25 cellular contexts compared by ENCODE assay signal in the genomic region with DNA sequence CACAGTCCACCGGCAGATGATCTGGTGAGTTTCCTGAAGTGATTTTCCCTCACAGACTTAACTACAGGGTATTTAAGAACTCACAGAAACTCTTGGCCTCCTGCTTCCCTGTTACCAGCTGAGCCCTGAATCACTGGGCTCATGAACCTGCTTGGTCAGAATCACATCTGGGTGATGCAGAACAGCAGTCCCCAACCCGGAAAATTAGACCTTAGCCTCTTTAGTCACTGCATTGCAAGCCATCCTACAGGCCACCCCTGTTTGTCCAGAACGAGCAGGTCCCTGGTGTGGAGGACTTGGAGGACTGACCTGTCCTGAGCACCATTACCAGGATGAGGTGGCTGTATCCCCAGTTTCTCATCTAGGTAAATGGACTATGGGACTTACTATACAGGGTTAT.
"Had no signal": no experiment of that assay in that cellular context is flagged by ENCODE, and none has a peak within 500 bp of the region (broad histone marks: within the 10 kb centered on the region; RNA-seq: fewer than 3 reads in every experiment).

No MANE protein-coding gene starts in this region.

- H3K9me3 ChIP-seq: left lung, mucosa of descending colon, ovary, right atrium auricular region, right lobe of liver, tibial nerve, upper lobe of left lung, vagina had no signal

- H3K27me3 Mint-ChIP-seq: naive thymus-derived CD4-positive, alpha-beta T cell; natural killer cell treated with Interleukin-12 subunit alpha and Interleukin-12 subunit beta and Interleukin-15 and Interleukin-18, amount 100 ng/mL, for 72 hours; progenitor cell of endocrine pancreas; stimulated activated naive CD8-positive, alpha-beta T cell treated with anti-CD3 and anti-CD28 coated beads, Interleukin-15, amount 100 ng/mL, for 72 hours had no signal

- DNase-seq: hippocampal formation; kidney; left colon; left lung; midbrain; mucosa of descending colon; naive thymus-derived CD4-positive, alpha-beta T cell; ovary; right lobe of liver; stimulated activated CD4-positive, alpha-beta T cell treated with anti-CD3 and anti-CD28 coated beads, Interleukin-1b, Interleukin-23, amount 100 ng/mL, for 48 hours; stimulated activated CD4-positive, alpha-beta T cell treated with anti-CD3 and anti-CD28 coated beads, Interleukin-2, amount 100 ng/mL, for 48 hours; stimulated activated CD4-positive, alpha-beta T cell treated with anti-CD3 and anti-CD28 coated beads, Interleukin-4, amount 100 ng/mL, for 4 hours; stimulated activated CD8-positive, alpha-beta memory T cell treated with anti-CD3 and anti-CD28 coated beads, Interleukin-4, amount 100 ng/mL, for 48 hours; stimulated activated naive CD4-positive, alpha-beta T cell treated with Interleukin-2 at 50 U/mL for 16 hours; stimulated activated naive CD8-positive, alpha-beta T cell treated with anti-CD3 and anti-CD28 coated beads, Interleukin-15, amount 100 ng/mL, for 72 hours; substantia nigra; upper lobe of left lung had no signal

- H3K36me3 Mint-ChIP-seq: naive thymus-derived CD4-positive, alpha-beta T cell; natural killer cell treated with Interleukin-12 subunit alpha and Interleukin-12 subunit beta and Interleukin-15 and Interleukin-18, amount 100 ng/mL, for 72 hours; stimulated activated memory B cell treated with anti-CD40 and anti-IgM and Interleukin-4, amounts not matched to agents 10 μg/mL and 1 μg/mL and 100 μg/mL, for 72 hours had no signal

- ATAC-seq: left colon; left lung; mucosa of descending colon; naive thymus-derived CD4-positive, alpha-beta T cell; natural killer cell treated with Interleukin-12 subunit alpha and Interleukin-12 subunit beta and Interleukin-15 and Interleukin-18, amount 100 ng/mL, for 72 hours; right lobe of liver; stimulated activated memory B cell treated with anti-CD40 and anti-IgM and Interleukin-4, amounts not matched to agents 10 μg/mL and 1 μg/mL and 100 μg/mL, for 72 hours; stimulated activated naive CD8-positive, alpha-beta T cell treated with anti-CD3 and anti-CD28 coated beads, Interleukin-15, amount 100 ng/mL, for 72 hours had no signal

- H3K4me1 Mint-ChIP-seq: naive thymus-derived CD4-positive, alpha-beta T cell; stimulated activated memory B cell treated with anti-CD40 and anti-IgM and Interleukin-4, amounts not matched to agents 10 μg/mL and 1 μg/mL and 100 μg/mL, for 72 hours; stimulated activated naive CD8-positive, alpha-beta T cell treated with anti-CD3 and anti-CD28 coated beads, Interleukin-15, amount 100 ng/mL, for 72 hours had no signal

- H3K4me3 Mint-ChIP-seq: naive thymus-derived CD4-positive, alpha-beta T cell; natural killer cell treated with Interleukin-12 subunit alpha and Interleukin-12 subunit beta and Interleukin-15 and Interleukin-18, amount 100 ng/mL, for 72 hours; stimulated activated memory B cell treated with anti-CD40 and anti-IgM and Interleukin-4, amounts not matched to agents 10 μg/mL and 1 μg/mL and 100 μg/mL, for 72 hours; stimulated activated naive CD8-positive, alpha-beta T cell treated with anti-CD3 and anti-CD28 coated beads, Interleukin-15, amount 100 ng/mL, for 72 hours had no signal

- H3K27me3 ChIP-seq: left lung, ovary, right atrium auricular region, right lobe of liver, tibial nerve, upper lobe of left lung, vagina had no signal

- H3K27ac Mint-ChIP-seq: naive thymus-derived CD4-positive, alpha-beta T cell; natural killer cell treated with Interleukin-12 subunit alpha and Interleukin-12 subunit beta and Interleukin-15 and Interleukin-18, amount 100 ng/mL, for 72 hours; progenitor cell of endocrine pancreas; stimulated activated memory B cell treated with anti-CD40 and anti-IgM and Interleukin-4, amounts not matched to agents 10 μg/mL and 1 μg/mL and 100 μg/mL, for 72 hours; stimulated activated naive CD8-positive, alpha-beta T cell treated with anti-CD3 and anti-CD28 coated beads, Interleukin-15, amount 100 ng/mL, for 72 hours had no signal

- H3K4me3 ChIP-seq: left lung, lung, mucosa of descending colon, ovary, right atrium auricular region, right lobe of liver, smooth muscle cell, tibial nerve, upper lobe of left lung, vagina had no signal

- H3K4me2 ChIP-seq: smooth muscle cell had no signal

- H3K36me3 ChIP-seq: left lung, ovary, right atrium auricular region, right lobe of liver, tibial nerve, upper lobe of left lung, vagina had no signal

- H3K27ac ChIP-seq: left lung, ovary, right atrium auricular region, right lobe of liver, tibial nerve, upper lobe of left lung, vagina had no signal

- H3K9me3 Mint-ChIP-seq: natural killer cell treated with Interleukin-12 subunit alpha and Interleukin-12 subunit beta and Interleukin-15 and Interleukin-18, amount 100 ng/mL, for 72 hours; stimulated activated memory B cell treated with anti-CD40 and anti-IgM and Interleukin-4, amounts not matched to agents 10 μg/mL and 1 μg/mL and 100 μg/mL, for 72 hours; stimulated activated naive CD8-positive, alpha-beta T cell treated with anti-CD3 and anti-CD28 coated beads, Interleukin-15, amount 100 ng/mL, for 72 hours had no signal
